In the genomic region with DNA sequence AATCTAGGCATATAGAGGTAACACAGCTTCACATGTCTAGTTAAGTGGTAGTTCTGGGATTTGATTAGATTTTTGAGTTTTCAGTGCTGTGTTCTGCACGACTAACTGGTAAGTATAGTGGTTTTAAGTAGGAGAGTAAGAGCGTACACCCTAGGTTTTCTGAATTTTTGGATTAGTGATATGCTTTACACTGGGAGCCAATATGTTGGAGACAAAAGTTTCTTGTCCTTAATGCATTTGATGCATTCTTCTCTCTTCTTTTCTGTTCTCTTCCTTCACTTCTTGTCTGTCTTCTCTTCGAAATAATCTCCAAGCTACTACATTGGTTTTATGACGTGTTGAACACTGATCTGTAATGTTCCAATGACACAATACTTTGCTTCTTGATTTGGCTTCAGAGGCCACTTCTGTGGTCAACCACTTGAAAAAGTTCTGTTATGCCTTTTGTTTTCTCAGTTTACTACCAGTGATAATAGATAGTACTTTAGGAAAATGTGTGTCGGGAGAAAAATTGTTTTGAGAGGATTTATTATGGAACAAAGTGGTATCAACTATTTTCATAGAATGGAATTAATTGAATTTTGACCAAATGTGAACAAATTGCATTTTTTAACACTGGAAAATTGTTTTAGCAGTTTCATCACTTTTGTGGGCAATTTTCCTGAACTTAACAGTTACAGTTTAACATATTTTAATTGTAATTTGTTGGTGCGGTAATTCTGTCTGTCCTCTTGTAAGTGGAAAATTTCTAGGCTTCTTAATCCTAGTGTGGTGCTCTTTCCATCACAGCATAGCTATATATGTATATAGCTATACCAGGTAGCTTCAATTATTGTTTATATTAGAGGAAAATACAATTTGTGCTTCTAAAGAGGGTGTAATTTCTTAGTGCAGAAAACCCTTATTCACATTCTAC, we compare ENCODE assay signal across 1 cellular context.
TF ChIP-seq lines count a peak whose summit lies in the region.

No MANE protein-coding gene starts in this region.

TF ChIP-seq in K562, 482 proteins besides CTCF, POLR2A, EP300 and RAD21 (continued from another document):
- TF ChIP-seq, protein P1, sequence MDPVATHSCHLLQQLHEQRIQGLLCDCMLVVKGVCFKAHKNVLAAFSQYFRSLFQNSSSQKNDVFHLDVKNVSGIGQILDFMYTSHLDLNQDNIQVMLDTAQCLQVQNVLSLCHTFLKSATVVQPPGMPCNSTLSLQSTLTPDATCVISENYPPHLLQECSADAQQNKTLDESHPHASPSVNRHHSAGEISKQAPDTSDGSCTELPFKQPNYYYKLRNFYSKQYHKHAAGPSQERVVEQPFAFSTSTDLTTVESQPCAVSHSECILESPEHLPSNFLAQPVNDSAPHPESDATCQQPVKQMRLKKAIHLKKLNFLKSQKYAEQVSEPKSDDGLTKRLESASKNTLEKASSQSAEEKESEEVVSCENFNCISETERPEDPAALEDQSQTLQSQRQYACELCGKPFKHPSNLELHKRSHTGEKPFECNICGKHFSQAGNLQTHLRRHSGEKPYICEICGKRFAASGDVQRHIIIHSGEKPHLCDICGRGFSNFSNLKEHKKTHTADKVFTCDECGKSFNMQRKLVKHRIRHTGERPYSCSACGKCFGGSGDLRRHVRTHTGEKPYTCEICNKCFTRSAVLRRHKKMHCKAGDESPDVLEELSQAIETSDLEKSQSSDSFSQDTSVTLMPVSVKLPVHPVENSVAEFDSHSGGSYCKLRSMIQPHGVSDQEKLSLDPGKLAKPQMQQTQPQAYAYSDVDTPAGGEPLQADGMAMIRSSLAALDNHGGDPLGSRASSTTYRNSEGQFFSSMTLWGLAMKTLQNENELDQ (CRISPR knock-in tag; IDR thresholded peaks at IDR 0.05; ENCODE audit: borderline replicate concordance) = no peak
- TF ChIP-seq, protein P2, sequence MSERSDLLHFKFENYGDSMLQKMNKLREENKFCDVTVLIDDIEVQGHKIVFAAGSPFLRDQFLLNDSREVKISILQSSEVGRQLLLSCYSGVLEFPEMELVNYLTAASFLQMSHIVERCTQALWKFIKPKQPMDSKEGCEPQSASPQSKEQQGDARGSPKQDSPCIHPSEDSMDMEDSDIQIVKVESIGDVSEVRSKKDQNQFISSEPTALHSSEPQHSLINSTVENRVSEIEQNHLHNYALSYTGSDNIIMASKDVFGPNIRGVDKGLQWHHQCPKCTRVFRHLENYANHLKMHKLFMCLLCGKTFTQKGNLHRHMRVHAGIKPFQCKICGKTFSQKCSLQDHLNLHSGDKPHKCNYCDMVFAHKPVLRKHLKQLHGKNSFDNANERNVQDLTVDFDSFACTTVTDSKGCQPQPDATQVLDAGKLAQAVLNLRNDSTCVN (CRISPR knock-in tag; IDR thresholded peaks at IDR 0.05) = no peak
- TF ChIP-seq CEBPG (CRISPR knock-in tag; IDR thresholded peaks at IDR 0.05) (no peak), CEBPG (tag; conservative IDR thresholded peaks at IDR 0.05 in 1 of 2, IDR thresholded peaks at IDR 0.05 in 1 of 2) (peak in 1 of 2 experiments; percentile 46; a peak in 3 of 4 replicates), ZNF311 (CRISPR knock-in tag; IDR thresholded peaks at IDR 0.05) (no peak), NFRKB (IDR thresholded peaks at IDR 0.05; ENCODE audit: low read depth) (no peak), SAP30 (IDR thresholded peaks at IDR 0.05; ENCODE audit: borderline replicate concordance, insufficient read depth, low read depth, low read length, poor library complexity, severe bottlenecking) (peak; percentile 50), RBFOX2 (IDR thresholded peaks at IDR 0.05; ENCODE audit: low read depth, low read length) (0 out of 2 replicates have a peak, but pooled peaks have one; percentile 45), RHOXF2B (CRISPR knock-in tag; conservative IDR thresholded peaks at IDR 0.05) (no peak), HNRNPH1 (optimal IDR thresholded peaks at IDR 0.05; ENCODE audit: low read depth, low read length) (no peak), ZKSCAN3 (CRISPR knock-in tag; IDR thresholded peaks at IDR 0.05) (no peak), NR2F6 (CRISPR knock-in tag; IDR thresholded peaks at IDR 0.05) (no peak), PHTF2 (CRISPR knock-in tag; IDR thresholded peaks at IDR 0.05) (no peak), CTBP1 (IDR thresholded peaks at IDR 0.05; ENCODE audit: borderline replicate concordance) (no peak), POLR2AphosphoS2 (IDR thresholded peaks at IDR 0.05; ENCODE audit: low read length) (no peak), ZNF224 (CRISPR knock-in tag; IDR thresholded peaks at IDR 0.05) (no peak), SRF (CRISPR knock-in tag; IDR thresholded peaks at IDR 0.05) (no peak), CBX1 (IDR thresholded peaks at IDR 0.05; ENCODE audit: low read depth) (no peak), ATF1 (CRISPR knock-in tag; IDR thresholded peaks at IDR 0.05) (no peak), ATF1 (tag; IDR thresholded peaks at IDR 0.05) (peak; percentile 82), ZC3H8 (IDR thresholded peaks at IDR 0.05) (no peak), NFE2L1 (tag; IDR thresholded peaks at IDR 0.05; ENCODE audit: borderline replicate concordance, low read depth) (no peak), BDP1 (IDR thresholded peaks at IDR 0.05; ENCODE audit: insufficient read depth, insufficient read length) (no peak), HMGN3 (IDR thresholded peaks at IDR 0.05; ENCODE audit: borderline replicate concordance, extremely low read depth, insufficient read length, low read depth, low read length) (no peak), ZNF165 (CRISPR knock-in tag; IDR thresholded peaks at IDR 0.05; ENCODE audit: borderline replicate concordance) (no peak), ARNT (IDR thresholded peaks at IDR 0.05) (0 out of 4 replicates have a peak, but pooled peaks of 1 of the 2 experiments have one; percentile 15), BMI1 (IDR thresholded peaks at IDR 0.05; ENCODE audit: low read length) (no peak), SRSF1 (IDR thresholded peaks at IDR 0.05; ENCODE audit: low read depth, low read length) (no peak), SRSF9 (IDR thresholded peaks at IDR 0.05; ENCODE audit: borderline replicate concordance, low read depth, low read length) (no peak), MXI1 (IDR thresholded peaks at IDR 0.05; ENCODE audit: low read depth, low read length) (no peak)
- TF ChIP-seq, protein P3, sequence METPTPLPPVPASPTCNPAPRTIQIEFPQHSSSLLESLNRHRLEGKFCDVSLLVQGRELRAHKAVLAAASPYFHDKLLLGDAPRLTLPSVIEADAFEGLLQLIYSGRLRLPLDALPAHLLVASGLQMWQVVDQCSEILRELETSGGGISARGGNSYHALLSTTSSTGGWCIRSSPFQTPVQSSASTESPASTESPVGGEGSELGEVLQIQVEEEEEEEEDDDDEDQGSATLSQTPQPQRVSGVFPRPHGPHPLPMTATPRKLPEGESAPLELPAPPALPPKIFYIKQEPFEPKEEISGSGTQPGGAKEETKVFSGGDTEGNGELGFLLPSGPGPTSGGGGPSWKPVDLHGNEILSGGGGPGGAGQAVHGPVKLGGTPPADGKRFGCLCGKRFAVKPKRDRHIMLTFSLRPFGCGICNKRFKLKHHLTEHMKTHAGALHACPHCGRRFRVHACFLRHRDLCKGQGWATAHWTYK (CRISPR knock-in tag; IDR thresholded peaks at IDR 0.05) = no peak
- TF ChIP-seq, protein P4, sequence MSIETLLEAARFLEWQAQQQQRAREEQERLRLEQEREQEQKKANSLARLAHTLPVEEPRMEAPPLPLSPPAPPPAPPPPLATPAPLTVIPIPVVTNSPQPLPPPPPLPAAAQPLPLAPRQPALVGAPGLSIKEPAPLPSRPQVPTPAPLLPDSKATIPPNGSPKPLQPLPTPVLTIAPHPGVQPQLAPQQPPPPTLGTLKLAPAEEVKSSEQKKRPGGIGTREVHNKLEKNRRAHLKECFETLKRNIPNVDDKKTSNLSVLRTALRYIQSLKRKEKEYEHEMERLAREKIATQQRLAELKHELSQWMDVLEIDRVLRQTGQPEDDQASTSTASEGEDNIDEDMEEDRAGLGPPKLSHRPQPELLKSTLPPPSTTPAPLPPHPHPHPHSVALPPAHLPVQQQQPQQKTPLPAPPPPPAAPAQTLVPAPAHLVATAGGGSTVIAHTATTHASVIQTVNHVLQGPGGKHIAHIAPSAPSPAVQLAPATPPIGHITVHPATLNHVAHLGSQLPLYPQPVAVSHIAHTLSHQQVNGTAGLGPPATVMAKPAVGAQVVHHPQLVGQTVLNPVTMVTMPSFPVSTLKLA (conservative IDR thresholded peaks at IDR 0.05) = 0 out of 4 replicates have a peak, but pooled peaks of 1 of the 2 experiments have one; percentile 16
- TF ChIP-seq, protein P5, sequence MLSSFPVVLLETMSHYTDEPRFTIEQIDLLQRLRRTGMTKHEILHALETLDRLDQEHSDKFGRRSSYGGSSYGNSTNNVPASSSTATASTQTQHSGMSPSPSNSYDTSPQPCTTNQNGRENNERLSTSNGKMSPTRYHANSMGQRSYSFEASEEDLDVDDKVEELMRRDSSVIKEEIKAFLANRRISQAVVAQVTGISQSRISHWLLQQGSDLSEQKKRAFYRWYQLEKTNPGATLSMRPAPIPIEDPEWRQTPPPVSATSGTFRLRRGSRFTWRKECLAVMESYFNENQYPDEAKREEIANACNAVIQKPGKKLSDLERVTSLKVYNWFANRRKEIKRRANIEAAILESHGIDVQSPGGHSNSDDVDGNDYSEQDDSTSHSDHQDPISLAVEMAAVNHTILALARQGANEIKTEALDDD (IDR thresholded peaks at IDR 0.05) = peak; percentile 83
- TF ChIP-seq, protein P6, sequence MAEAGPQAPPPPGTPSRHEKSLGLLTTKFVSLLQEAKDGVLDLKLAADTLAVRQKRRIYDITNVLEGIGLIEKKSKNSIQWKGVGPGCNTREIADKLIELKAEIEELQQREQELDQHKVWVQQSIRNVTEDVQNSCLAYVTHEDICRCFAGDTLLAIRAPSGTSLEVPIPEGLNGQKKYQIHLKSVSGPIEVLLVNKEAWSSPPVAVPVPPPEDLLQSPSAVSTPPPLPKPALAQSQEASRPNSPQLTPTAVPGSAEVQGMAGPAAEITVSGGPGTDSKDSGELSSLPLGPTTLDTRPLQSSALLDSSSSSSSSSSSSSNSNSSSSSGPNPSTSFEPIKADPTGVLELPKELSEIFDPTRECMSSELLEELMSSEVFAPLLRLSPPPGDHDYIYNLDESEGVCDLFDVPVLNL (CRISPR knock-in tag; IDR thresholded peaks at IDR 0.05; ENCODE audit: low read depth) = no peak
TF ChIP-seq in K562: peak in this region for 19.
